ENCODE assay signal across 1 cellular context in genomic region chr2:120052597-120052996, GRCh38.
TF ChIP-seq lines count a peak whose summit lies in the region.

No MANE protein-coding gene starts in this region.

TF ChIP-seq in GM23338, 12 proteins besides CTCF, POLR2A, EP300 and RAD21 (continued from another document):
- TF ChIP-seq ZNF462 (CRISPR knock-in tag; IDR thresholded peaks at IDR 0.05) (no peak), EZH2 (IDR thresholded peaks at IDR 0.05; ENCODE audit: low read depth, unreplicated experiment) (no peak), STAT1 (IDR thresholded peaks at IDR 0.05; ENCODE audit: unreplicated experiment) (no peak), ETS1 (IDR thresholded peaks at IDR 0.05) (no peak), EZH2phosphoT487 (IDR thresholded peaks at IDR 0.05; ENCODE audit: unreplicated experiment) (no peak), CREB1 (CRISPR knock-in tag; IDR thresholded peaks at IDR 0.05; ENCODE audit: low read depth) (no peak)
